ENCODE assay signal across 29 cellular contexts in the genomic region with DNA sequence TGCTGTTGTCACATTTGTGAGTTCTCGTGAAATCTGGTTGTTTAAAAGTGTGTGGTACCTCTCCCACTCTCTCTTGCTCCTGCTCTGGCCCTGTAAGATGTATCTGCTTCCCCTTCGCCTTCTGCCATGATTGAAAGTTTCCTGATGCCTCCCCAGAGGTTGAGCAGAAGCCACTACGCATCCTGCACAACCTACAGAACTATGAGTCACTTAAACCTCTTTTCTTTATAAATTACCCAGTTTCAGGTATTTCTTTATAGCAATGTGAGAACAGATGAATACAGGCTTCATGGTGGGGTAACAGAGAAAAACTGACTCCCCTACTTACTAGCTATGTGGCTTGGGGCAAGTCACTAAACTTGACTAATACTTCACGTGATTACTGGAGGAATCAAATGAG. TPM values are rescaled to one million over a fixed set of nuclear protein-coding genes. Genes with fewer than 3 reads are reported as not detected.
"Had no signal": no experiment of that assay in that cellular context is flagged by ENCODE, and none has a peak within 500 bp of the region (broad histone marks: within the 10 kb centered on the region; RNA-seq: fewer than 3 reads in every experiment).

No MANE protein-coding gene starts in this region.

- H3K4me1 Mint-ChIP-seq: activated CD4-positive, alpha-beta T cell treated with anti-CD3 and anti-CD28 coated beads, Interleukin-2, amount 10 ng/mL, durations not matched to agents 7 days and 5 days; activated naive CD4-positive, alpha-beta T cell treated with anti-CD3 and anti-CD28 coated beads, Interleukin-2, amount 10 ng/mL, durations not matched to agents 7 days and 5 days; activated naive CD8-positive, alpha-beta T cell treated with anti-CD3 and anti-CD28 coated beads, Interleukin-2, amount 10 ng/mL, durations not matched to agents 7 days and 5 days had no signal

- H3K27ac ChIP-seq: adrenal gland, body of pancreas, breast epithelium, coronary artery, SJSA1 had no signal

- H3K9me3 ChIP-seq: adrenal gland, body of pancreas, breast epithelium, SJSA1, SK-N-SH had no signal

- H3K27ac Mint-ChIP-seq: activated CD4-positive, alpha-beta memory T cell treated with anti-CD3 and anti-CD28 coated beads for 36 hours; activated CD4-positive, alpha-beta T cell treated with anti-CD3 and anti-CD28 coated beads, Interleukin-2, amount 10 ng/mL, durations not matched to agents 7 days and 5 days; activated naive CD4-positive, alpha-beta T cell treated with anti-CD3 and anti-CD28 coated beads, Interleukin-2, amount 10 ng/mL, durations not matched to agents 7 days and 5 days; activated naive CD8-positive, alpha-beta T cell treated with anti-CD3 and anti-CD28 coated beads, Interleukin-2, amount 10 ng/mL, durations not matched to agents 7 days and 5 days; activated T-cell treated with anti-CD3 and anti-CD28 coated beads, Interleukin-2, amount 50 U/mL, for 24 hours; IgD-negative memory B cell; T-helper 1 cell treated with Interleukin-12 subunit alpha and Interleukin-12 subunit beta and Interleukin-4 antibody, amounts not matched to agents 30 μg/mL and 1 μg/mL, for 36 hours; T-helper 2 cell treated with Interferon-gamma antibody and Interleukin-4, amounts not matched to agents 5 μg/mL and 100 μg/mL, for 36 hours had no signal

- H3K4me2 ChIP-seq: SK-N-SH had no signal

- H3K9me3 Mint-ChIP-seq: activated CD4-positive, alpha-beta memory T cell treated with anti-CD3 and anti-CD28 coated beads for 36 hours; activated CD4-positive, alpha-beta T cell treated with anti-CD3 and anti-CD28 coated beads, Interleukin-2, amount 10 ng/mL, durations not matched to agents 7 days and 5 days; activated naive CD4-positive, alpha-beta T cell treated with anti-CD3 and anti-CD28 coated beads, Interleukin-2, amount 10 ng/mL, durations not matched to agents 7 days and 5 days; activated naive CD8-positive, alpha-beta T cell treated with anti-CD3 and anti-CD28 coated beads, Interleukin-2, amount 10 ng/mL, durations not matched to agents 7 days and 5 days; activated T-cell treated with anti-CD3 and anti-CD28 coated beads, Interleukin-2, amount 50 U/mL, for 24 hours; IgD-negative memory B cell; T-helper 1 cell treated with Interleukin-12 subunit alpha and Interleukin-12 subunit beta and Interleukin-4 antibody, amounts not matched to agents 30 μg/mL and 1 μg/mL, for 36 hours; T-helper 2 cell treated with Interferon-gamma antibody and Interleukin-4, amounts not matched to agents 5 μg/mL and 100 μg/mL, for 36 hours had no signal

- H3K36me3 Mint-ChIP-seq: activated CD4-positive, alpha-beta memory T cell treated with anti-CD3 and anti-CD28 coated beads for 36 hours; activated naive CD4-positive, alpha-beta T cell treated with anti-CD3 and anti-CD28 coated beads, Interleukin-2, amount 10 ng/mL, durations not matched to agents 7 days and 5 days; activated naive CD8-positive, alpha-beta T cell treated with anti-CD3 and anti-CD28 coated beads, Interleukin-2, amount 10 ng/mL, durations not matched to agents 7 days and 5 days; IgD-negative memory B cell had no signal

- H3K4me1 ChIP-seq: body of pancreas, breast epithelium, SJSA1 had no signal

- DNase-seq: activated CD4-positive, alpha-beta memory T cell treated with anti-CD3 and anti-CD28 coated beads for 36 hours; activated CD4-positive, alpha-beta T cell treated with anti-CD3 and anti-CD28 coated beads, Interleukin-2, amount 10 ng/mL, durations not matched to agents 7 days and 5 days; activated gamma-delta T cell treated with Interleukin-2 at 50 U/mL for 16 hours; activated naive CD4-positive, alpha-beta T cell treated with anti-CD3 and anti-CD28 coated beads, Interleukin-2, amount 10 ng/mL, durations not matched to agents 7 days and 5 days; activated naive CD8-positive, alpha-beta T cell treated with anti-CD3 and anti-CD28 coated beads, Interleukin-2, amount 10 ng/mL, durations not matched to agents 7 days and 5 days; activated T-cell treated with anti-CD3 and anti-CD28 coated beads, Interleukin-2, amount 50 U/mL, for 24 hours; adrenal gland; body of pancreas; Karpas-422; KBM-7; NCI-H1105; NCI-H1417 treated with DMSO at 0.1 percent for 48 hours; NCI-H1930; NCI-H2081 treated with DMSO at 0.1 percent for 48 hours; NCI-H345; NCI-H524 treated with DMSO at 0.1 percent for 48 hours; RPMI8226; SHP77 treated with DMSO at 0.1 percent for 48 hours; SK-N-SH had no signal

- ATAC-seq: body of pancreas, Panc1 had no signal

- H3K9me2 ChIP-seq: SK-N-SH had no signal

- H3K27me3 ChIP-seq: adrenal gland, body of pancreas, breast epithelium, SJSA1 had no signal

- H3K27me3 Mint-ChIP-seq: activated naive CD4-positive, alpha-beta T cell treated with anti-CD3 and anti-CD28 coated beads, Interleukin-2, amount 10 ng/mL, durations not matched to agents 7 days and 5 days; activated T-cell treated with anti-CD3 and anti-CD28 coated beads, Interleukin-2, amount 50 U/mL, for 24 hours had no signal

- H3K9ac ChIP-seq: SK-N-SH had no signal

- H3K4me3 Mint-ChIP-seq: activated CD4-positive, alpha-beta memory T cell treated with anti-CD3 and anti-CD28 coated beads for 36 hours; activated CD4-positive, alpha-beta T cell treated with anti-CD3 and anti-CD28 coated beads, Interleukin-2, amount 10 ng/mL, durations not matched to agents 7 days and 5 days; activated naive CD4-positive, alpha-beta T cell treated with anti-CD3 and anti-CD28 coated beads, Interleukin-2, amount 10 ng/mL, durations not matched to agents 7 days and 5 days; activated naive CD8-positive, alpha-beta T cell treated with anti-CD3 and anti-CD28 coated beads, Interleukin-2, amount 10 ng/mL, durations not matched to agents 7 days and 5 days; activated T-cell treated with anti-CD3 and anti-CD28 coated beads, Interleukin-2, amount 50 U/mL, for 24 hours; IgD-negative memory B cell; T-helper 1 cell treated with Interleukin-12 subunit alpha and Interleukin-12 subunit beta and Interleukin-4 antibody, amounts not matched to agents 30 μg/mL and 1 μg/mL, for 36 hours; T-helper 2 cell treated with Interferon-gamma antibody and Interleukin-4, amounts not matched to agents 5 μg/mL and 100 μg/mL, for 36 hours had no signal

- H3K36me3 ChIP-seq: adrenal gland, breast epithelium, SJSA1 had no signal

- H3K4me3 ChIP-seq: adrenal gland, body of pancreas, breast epithelium, coronary artery, SJSA1 had no signal

RNA-seq across cellular contexts. Expression of a gene that starts 18.0 kb away (rescaled TPM):
- total RNA-seq: activated CD4-positive, alpha-beta memory T cell treated with anti-CD3 and anti-CD28 coated beads for 36 hours; activated CD4-positive, alpha-beta T cell treated with anti-CD3 and anti-CD28 coated beads, Interleukin-2, amount 10 ng/mL, durations not matched to agents 7 days and 5 days; activated CD8-positive, alpha-beta memory T cell treated with anti-CD3 and anti-CD28 coated beads for 36 hours; activated naive CD8-positive, alpha-beta T cell treated with anti-CD3 and anti-CD28 coated beads, Interleukin-2, amount 10 ng/mL, durations not matched to agents 7 days and 5 days; astrocyte; MCF 10A; SJSA1 had no signal
- polyA plus RNA-seq: SK-N-SH had no signal
